8 cellular contexts compared by ENCODE assay signal in the genomic region with DNA sequence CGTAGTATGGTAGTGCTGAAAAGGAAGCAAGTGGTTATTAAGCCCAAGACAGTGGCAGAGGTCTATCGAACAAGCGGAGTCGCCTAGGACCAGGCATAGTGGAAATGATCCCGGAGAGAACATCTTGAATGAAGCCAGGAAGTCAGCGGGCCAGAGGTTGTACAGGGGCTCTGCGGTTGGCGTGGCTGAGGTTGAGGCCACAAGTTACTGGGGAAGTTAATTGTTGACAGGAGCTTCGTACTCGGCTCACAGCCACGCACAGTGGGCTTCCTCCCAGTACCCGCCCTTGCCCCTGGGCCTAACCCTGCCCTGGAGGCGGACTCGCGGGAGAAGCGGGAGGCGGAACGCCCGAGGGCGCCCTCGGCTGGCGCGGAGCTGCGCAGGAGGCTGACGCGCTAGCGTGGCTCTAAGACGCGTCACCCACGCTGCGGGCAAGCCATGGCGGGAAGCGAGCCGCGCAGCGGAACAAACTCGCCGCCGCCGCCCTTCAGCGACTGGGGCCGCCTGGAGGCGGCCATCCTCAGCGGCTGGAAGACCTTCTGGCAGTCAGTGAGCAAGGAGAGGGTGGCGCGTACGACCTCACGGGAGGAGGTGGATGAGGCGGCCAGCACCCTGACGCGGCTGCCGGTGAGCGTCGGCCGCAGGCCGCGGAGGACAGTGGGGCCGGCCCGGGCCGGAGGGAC. TPM values are rescaled to one million over a fixed set of nuclear protein-coding genes. Genes with fewer than 3 reads are reported as not detected.
DNase-seq lines count a peak whose midpoint lies in the region; TF ChIP-seq lines count a peak whose summit lies in the region.

A gene with protein sequence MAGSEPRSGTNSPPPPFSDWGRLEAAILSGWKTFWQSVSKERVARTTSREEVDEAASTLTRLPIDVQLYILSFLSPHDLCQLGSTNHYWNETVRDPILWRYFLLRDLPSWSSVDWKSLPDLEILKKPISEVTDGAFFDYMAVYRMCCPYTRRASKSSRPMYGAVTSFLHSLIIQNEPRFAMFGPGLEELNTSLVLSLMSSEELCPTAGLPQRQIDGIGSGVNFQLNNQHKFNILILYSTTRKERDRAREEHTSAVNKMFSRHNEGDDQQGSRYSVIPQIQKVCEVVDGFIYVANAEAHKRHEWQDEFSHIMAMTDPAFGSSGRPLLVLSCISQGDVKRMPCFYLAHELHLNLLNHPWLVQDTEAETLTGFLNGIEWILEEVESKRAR (plus strand): TSS at position 410 of the 683 bp plus-strand sequence. CDS start 29 bp downstream, at position 439.

- peaks cover 13% of the 10 kb centered on the region for H3F3A ChIP-seq in SK-N-SH (replicated peaks; ENCODE audit: insufficient read depth)

- TF ChIP-seq POLR2A in ovary (IDR thresholded peaks at IDR 0.05): peak; percentile 60

- H3K36me3 ChIP-seq in SK-N-SH (replicated peaks in 1 of 2; ENCODE audit: control insufficient read depth in 1 of 2, insufficient read depth in 2 of 2, low read length in 1 of 2): peaks cover 4 to 23% of the 10 kb centered on the region in 2 experiments
- no peaks in the 10 kb centered on the region for H3K36me3 ChIP-seq in ovary
- peaks cover under 1% of the 10 kb centered on the region for H3K36me3 ChIP-seq in thymus (ENCODE audit: control insufficient read depth, insufficient read depth)

- H3K79me2 ChIP-seq in SK-N-SH (ENCODE audit: insufficient read depth): no peaks in the 10 kb centered on the region

- TF ChIP-seq RAD21 in SK-N-SH (IDR thresholded peaks at IDR 0.05; ENCODE audit: low read length): peak; percentile 33; the same call in 1 of the 2 replicates

- CTCF ChIA-PET in SK-N-SH (lab: Yijun Ruan, JAX): interaction anchor here (0.7 to 2.0 kb wide), 8 partner anchors 9 to 68 kb away, joined by 3 to 5 read pairs (median 4); no protein-coding TSS in a partner anchor

- TF ChIP-seq EP300 in SK-N-SH (IDR thresholded peaks at IDR 0.05; ENCODE audit: borderline replicate concordance in 1 of 2, low read depth in 1 of 2, low read length in 1 of 2) (no peak), ovary (IDR thresholded peaks at IDR 0.05) (no peak)

- peak within 1 kb of the TSS; percentile 80 for H3K9ac ChIP-seq in SK-N-SH

- DNase-seq in GM10266 (ENCODE audit: extremely low spot score) (peak; percentile 75), HFF-Myc (ENCODE audit: extremely low read depth, low read depth) (peak; percentile 44), MV-4-11 (lab: John Stamatoyannopoulos, UW) (peak; percentile 87), SK-N-SH (peak; percentile 82), globus pallidus (ENCODE audit: low spot score) (peak; percentile 81), ovary (peak; percentile 77 to 92 (median 84))
- peak; percentile 89 for DNase-seq in activated naive CD4-positive, alpha-beta T cell treated with anti-CD3 and anti-CD28 coated beads, Interleukin-2, amount 50 U/mL, for 16 hours

- H2AFZ ChIP-seq in SK-N-SH (ENCODE audit: low read depth): peak within 1 kb of the TSS; percentile 99

- TF ChIP-seq CTCF in GM10266 (IDR thresholded peaks at IDR 0.05; ENCODE audit: control insufficient read depth, insufficient read depth, low read depth, missing control alignments) (peak; percentile 89), HFF-Myc (IDR thresholded peaks at IDR 0.05; ENCODE audit: low read depth, low read length, missing control alignments) (peak; percentile 51), SK-N-SH (IDR thresholded peaks at IDR 0.05) (peak; percentile 59), ovary (IDR thresholded peaks at IDR 0.05) (peak in 2 of 3 donors; percentile 45 to 57)

- intact Hi-C loops in ovary (cut with DNase I): loop anchor here in 1 of 4 donors (5.0 kb wide), 1 partner anchor 63 kb away; no protein-coding TSS in a partner anchor

- H4K20me1 ChIP-seq in SK-N-SH (ENCODE audit: insufficient read depth): no peaks in the 10 kb centered on the region

- POLR2A ChIA-PET in SK-N-SH (lab: Yijun Ruan, JAX): interaction anchor here (0.5 to 1.7 kb wide), 2 partner anchors 21 to 994 kb away, joined by 3 to 11 read pairs; a partner anchor contains a TSS

- H3K27me3 ChIP-seq in SK-N-SH (ENCODE audit: insufficient read depth) (no peaks in the 10 kb centered on the region), ovary (no peaks in the 10 kb centered on the region), thymus (ENCODE audit: control insufficient read depth, insufficient read depth) (no peaks in the 10 kb centered on the region)

- H3K27ac ChIP-seq in SK-N-SH (ENCODE audit: low read depth in 2 of 2, low read length in 1 of 2): peak within 1 kb of the TSS; percentile 32 to 34; a peak in 2 of 4 replicates
- peak within 1 kb of the TSS; percentile 82 to 94 for H3K27ac ChIP-seq in ovary
- peak within 1 kb of the TSS; percentile 94 for H3K27ac ChIP-seq in thymus (ENCODE audit: low read depth)

- H3K4me3 ChIP-seq in HFF-Myc (replicated peaks; ENCODE audit: low read depth, low read length) (peak within 1 kb of the TSS; percentile 69), SK-N-SH (ENCODE audit: low read depth in 2 of 2, low read length in 1 of 2) (peak within 1 kb of the TSS; percentile 66 to 79), ovary (peak within 1 kb of the TSS; percentile 89), thymus (ENCODE audit: low read length) (peak within 1 kb of the TSS; percentile 93)

- H3K4me2 ChIP-seq in SK-N-SH: peak within 1 kb of the TSS; percentile 91

- no peaks in the 10 kb centered on the region for H3K9me2 ChIP-seq in SK-N-SH

- H3K4me1 ChIP-seq in SK-N-SH (ENCODE audit: control insufficient read depth in 1 of 2, insufficient read depth in 2 of 2, low read depth in 1 of 2, low read length in 1 of 2): peaks cover 0 to 8% of the 10 kb centered on the region in 2 experiments; a peak in 1 of 4 replicates
- no peaks in the 10 kb centered on the region for H3K4me1 ChIP-seq in ovary (ENCODE audit: insufficient read depth)
- peaks cover 5% of the 10 kb centered on the region for H3K4me1 ChIP-seq in thymus (ENCODE audit: control insufficient read depth, insufficient read depth, low read length)

- WGBS in SK-N-SH (ENCODE audit: low lambda C conversion rate): 26% methylated on average over 6 of the region's 60 CpGs
- WGBS in ovary, 3 donors: 0 to 2% (median 1%) methylated on average over 26 to 60 of the region's 60 CpGs
- WGBS in thymus: 1% methylated on average over 60 of the region's 60 CpGs

- no peaks in the 10 kb centered on the region for H3K9me3 ChIP-seq in SK-N-SH
- H3K9me3 ChIP-seq in ovary: no peaks in the 10 kb centered on the region
- H3K9me3 ChIP-seq in thymus (ENCODE audit: control insufficient read depth): no peaks in the 10 kb centered on the region

TF ChIP-seq in SK-N-SH, 30 proteins besides CTCF, POLR2A, EP300 and RAD21 (continues in another document):
- TF ChIP-seq TEAD4 (IDR thresholded peaks at IDR 0.05; ENCODE audit: borderline replicate concordance, insufficient read depth) (no peak), SMC3 (IDR thresholded peaks at IDR 0.05; ENCODE audit: low read depth, low read length) (peak; percentile 21; the same call in 1 of the 2 replicates), SIN3A (IDR thresholded peaks at IDR 0.05; ENCODE audit: borderline replicate concordance, low read depth, low read length) (peak; percentile 65; the same call in 1 of the 2 replicates), MXI1 (IDR thresholded peaks at IDR 0.05; ENCODE audit: low read depth, low read length) (peak; percentile 81; the same call in 1 of the 2 replicates), RXRA (IDR thresholded peaks at IDR 0.05; ENCODE audit: borderline replicate concordance, low read depth) (no peak), GATA2 (CRISPR knock-in tag; IDR thresholded peaks at IDR 0.05) (peak; percentile 21; the same call in 1 of the 2 replicates), CHD2 (IDR thresholded peaks at IDR 0.05; ENCODE audit: low read length, partially characterized antibody) (peak; percentile 15), TCF12 (IDR thresholded peaks at IDR 0.05) (no peak), EZH2phosphoT487 (IDR thresholded peaks at IDR 0.05; ENCODE audit: borderline replicate concordance, low read depth) (no peak)
- TF ChIP-seq, protein P1, sequence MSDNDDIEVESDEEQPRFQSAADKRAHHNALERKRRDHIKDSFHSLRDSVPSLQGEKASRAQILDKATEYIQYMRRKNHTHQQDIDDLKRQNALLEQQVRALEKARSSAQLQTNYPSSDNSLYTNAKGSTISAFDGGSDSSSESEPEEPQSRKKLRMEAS (IDR thresholded peaks at IDR 0.05; ENCODE audit: low read depth): peak; percentile 82; the same call in 1 of the 2 replicates
- TF ChIP-seq, protein P2, sequence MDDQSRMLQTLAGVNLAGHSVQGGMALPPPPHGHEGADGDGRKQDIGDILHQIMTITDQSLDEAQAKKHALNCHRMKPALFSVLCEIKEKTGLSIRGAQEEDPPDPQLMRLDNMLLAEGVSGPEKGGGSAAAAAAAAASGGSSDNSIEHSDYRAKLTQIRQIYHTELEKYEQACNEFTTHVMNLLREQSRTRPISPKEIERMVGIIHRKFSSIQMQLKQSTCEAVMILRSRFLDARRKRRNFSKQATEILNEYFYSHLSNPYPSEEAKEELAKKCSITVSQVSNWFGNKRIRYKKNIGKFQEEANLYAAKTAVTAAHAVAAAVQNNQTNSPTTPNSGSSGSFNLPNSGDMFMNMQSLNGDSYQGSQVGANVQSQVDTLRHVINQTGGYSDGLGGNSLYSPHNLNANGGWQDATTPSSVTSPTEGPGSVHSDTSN (IDR thresholded peaks at IDR 0.05): no peak
- TF ChIP-seq, protein P3, sequence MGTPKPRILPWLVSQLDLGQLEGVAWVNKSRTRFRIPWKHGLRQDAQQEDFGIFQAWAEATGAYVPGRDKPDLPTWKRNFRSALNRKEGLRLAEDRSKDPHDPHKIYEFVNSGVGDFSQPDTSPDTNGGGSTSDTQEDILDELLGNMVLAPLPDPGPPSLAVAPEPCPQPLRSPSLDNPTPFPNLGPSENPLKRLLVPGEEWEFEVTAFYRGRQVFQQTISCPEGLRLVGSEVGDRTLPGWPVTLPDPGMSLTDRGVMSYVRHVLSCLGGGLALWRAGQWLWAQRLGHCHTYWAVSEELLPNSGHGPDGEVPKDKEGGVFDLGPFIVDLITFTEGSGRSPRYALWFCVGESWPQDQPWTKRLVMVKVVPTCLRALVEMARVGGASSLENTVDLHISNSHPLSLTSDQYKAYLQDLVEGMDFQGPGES (IDR thresholded peaks at IDR 0.05; ENCODE audit: low read depth, low read length): no peak
- TF ChIP-seq, protein P4, sequence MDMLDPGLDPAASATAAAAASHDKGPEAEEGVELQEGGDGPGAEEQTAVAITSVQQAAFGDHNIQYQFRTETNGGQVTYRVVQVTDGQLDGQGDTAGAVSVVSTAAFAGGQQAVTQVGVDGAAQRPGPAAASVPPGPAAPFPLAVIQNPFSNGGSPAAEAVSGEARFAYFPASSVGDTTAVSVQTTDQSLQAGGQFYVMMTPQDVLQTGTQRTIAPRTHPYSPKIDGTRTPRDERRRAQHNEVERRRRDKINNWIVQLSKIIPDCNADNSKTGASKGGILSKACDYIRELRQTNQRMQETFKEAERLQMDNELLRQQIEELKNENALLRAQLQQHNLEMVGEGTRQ (IDR thresholded peaks at IDR 0.05; ENCODE audit: borderline replicate concordance, low read depth, low read length): no peak

RNA-seq across cellular contexts. Expression of the gene that starts here (rescaled TPM):
- 2.9 and 3.9 TPM in 2 replicates for polyA plus RNA-seq in SK-N-SH (2012; rRNA removed)
- polyA plus RNA-seq in SK-N-SH (2012; cell fraction: cytosol; rRNA removed): 6.0 and 6.3 TPM in 2 replicates
- 1.3 and 2.8 TPM in 2 replicates for polyA plus RNA-seq in SK-N-SH (2012; cell fraction: nucleus; rRNA removed)
- total RNA-seq in ovary: 10 to 100 TPM in 2 of 7 donors, 1 to 10 TPM in 5; 7.4 to 16.3 (median 8.7) TPM
- 1 to 10 TPM; 8.5 to 9.3 TPM for polyA plus RNA-seq in ovary
- polyA plus RNA-seq in thymus: 27.2 TPM

Comparison
In these comparisons a context has a peak if more than half of its experiments do, and no peak if none do; other contexts are left out.
1. Peak in every context shown above with its lines: DNase-seq, H3K4me3 ChIP-seq and H3K27ac ChIP-seq.
2. H3K27ac ChIP-seq: peak in every context shown above with its lines; median percentile 94 in thymus; 88 in ovary; 33 in SK-N-SH.